In the genomic region with DNA sequence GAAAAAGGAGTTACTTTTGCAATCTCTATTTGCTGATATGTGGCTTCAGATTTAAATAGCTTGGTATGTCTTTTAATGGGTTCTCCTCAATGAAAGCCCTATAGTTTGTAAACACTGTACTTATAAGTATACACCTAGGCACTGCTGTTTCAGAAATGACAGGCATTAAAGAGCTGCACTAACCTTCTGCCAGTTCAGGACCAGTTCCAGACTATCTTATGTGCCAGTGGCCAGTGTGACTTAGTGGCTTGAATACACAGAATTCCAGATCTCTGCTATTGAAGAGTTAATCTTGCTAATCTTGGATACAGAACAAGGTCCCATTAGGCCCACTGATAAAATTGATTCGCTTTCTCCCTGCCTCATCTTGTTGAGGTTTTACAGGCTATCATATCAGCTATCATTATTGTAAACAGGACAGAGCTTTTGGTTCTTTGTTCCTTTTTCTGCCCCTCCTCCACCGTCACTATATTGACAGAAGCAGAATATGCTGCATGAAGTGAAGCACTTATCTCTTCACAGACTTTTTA, we compare ENCODE assay signal across 1 cellular context.
TF ChIP-seq lines count a peak whose summit lies in the region.

No MANE protein-coding gene starts in this region.

TF ChIP-seq in SK-N-SH treated with all-trans-retinoic acid at 6 μM for 48 hours, 23 proteins besides CTCF, POLR2A, EP300 and RAD21 (continued from another document):
- TF ChIP-seq, protein P1, sequence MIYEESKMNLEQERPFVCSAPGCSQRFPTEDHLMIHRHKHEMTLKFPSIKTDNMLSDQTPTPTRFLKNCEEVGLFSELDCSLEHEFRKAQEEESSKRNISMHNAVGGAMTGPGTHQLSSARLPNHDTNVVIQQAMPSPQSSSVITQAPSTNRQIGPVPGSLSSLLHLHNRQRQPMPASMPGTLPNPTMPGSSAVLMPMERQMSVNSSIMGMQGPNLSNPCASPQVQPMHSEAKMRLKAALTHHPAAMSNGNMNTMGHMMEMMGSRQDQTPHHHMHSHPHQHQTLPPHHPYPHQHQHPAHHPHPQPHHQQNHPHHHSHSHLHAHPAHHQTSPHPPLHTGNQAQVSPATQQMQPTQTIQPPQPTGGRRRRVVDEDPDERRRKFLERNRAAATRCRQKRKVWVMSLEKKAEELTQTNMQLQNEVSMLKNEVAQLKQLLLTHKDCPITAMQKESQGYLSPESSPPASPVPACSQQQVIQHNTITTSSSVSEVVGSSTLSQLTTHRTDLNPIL (CRISPR knock-in tag; IDR thresholded peaks at IDR 0.05; ENCODE audit: low read depth): no peak
- TF ChIP-seq ZFP30 (CRISPR knock-in tag; IDR thresholded peaks at IDR 0.05): no peak
- TF ChIP-seq RARB (CRISPR knock-in tag; IDR thresholded peaks at IDR 0.05): no peak
TF ChIP-seq in SK-N-SH treated with all-trans-retinoic acid at 6 μM for 48 hours: peak in this region for 0.
